In genomic region chr16:2152695-2153506, GRCh38 we compare ENCODE assay signal across 8 cellular contexts. TPM values are rescaled to one million over a fixed set of nuclear protein-coding genes. Genes with fewer than 3 reads are reported as not detected.
DNase-seq lines count a peak whose midpoint lies in the region; ATAC-seq and TF ChIP-seq lines count a peak whose summit lies in the region.

No MANE protein-coding gene starts in this region.

- H3K27me3 Mint-ChIP-seq in WTC11 (ENCODE audit: low read depth): no peaks in the 10 kb centered on the region; the same call in 1 of the 2 replicates

- H3K9me3 ChIP-seq in BLaER1: no peaks in the 10 kb centered on the region
- no peaks in the 10 kb centered on the region for H3K9me3 ChIP-seq in skeletal muscle tissue (ENCODE audit: control insufficient read depth in 3 of 3, low read length in 3 of 3)

- peak; percentile 32 for DNase-seq in HCEC 1CT
- no peak for DNase-seq in WTC11 (ENCODE audit: low spot score)
- no peak for DNase-seq in fibroblast of the aortic adventitia (ENCODE audit: low read depth)
- no peak for DNase-seq in NOMO-1 (lab: John Stamatoyannopoulos, UW; ENCODE audit: unreplicated experiment in 2 of 2)
- no peak for DNase-seq in NK-92 (lab: John Stamatoyannopoulos, UW; ENCODE audit: unreplicated experiment)
- DNase-seq in hypothalamus (lab: John Stamatoyannopoulos, UW): no peak

- TF ChIP-seq CTCF in WTC11 (IDR thresholded peaks at IDR 0.05): no peak
- no peak for TF ChIP-seq CTCF in fibroblast of the aortic adventitia (IDR thresholded peaks at IDR 0.05; ENCODE audit: insufficient read depth, low read length)

- CTCF ChIA-PET in WTC11 (lab: Charles Lee): interaction anchor here (0.8 to 5.7 kb wide), 5 partner anchors 12 to 149 kb away, joined by 3 to 43 read pairs (median 4); no protein-coding TSS in a partner anchor

- H3K27ac ChIP-seq in BLaER1: peak overlapping the region; percentile 94
- peak overlapping the region; percentile 80 for H3K27ac ChIP-seq in skeletal muscle tissue (ENCODE audit: low read depth, low read length)

- H3K9ac ChIP-seq in BLaER1 (peak overlapping the region; percentile 99), skeletal muscle tissue (ENCODE audit: low read depth in 1 of 3, low read length in 3 of 3) (peak overlapping the region; percentile 78 to 98 (median 98))

- peaks cover 93% of the 10 kb centered on the region for H4K20me1 ChIP-seq in BLaER1

- POLR2A ChIA-PET in WTC11 (lab: Charles Lee): interaction anchor here (0.6 to 1.7 kb wide), 6 partner anchors 13 to 192 kb away, joined by 3 to 7 read pairs (median 4); no protein-coding TSS in a partner anchor

- ATAC-seq in WTC11: no peak

- H3K4me1 ChIP-seq in BLaER1: peaks cover 67% of the 10 kb centered on the region
- H3K4me1 ChIP-seq in skeletal muscle tissue (ENCODE audit: control insufficient read depth in 3 of 3, insufficient read depth in 3 of 3, low read length in 3 of 3): peaks cover 72 to 90% (median 87%) of the 10 kb centered on the region in 3 donors

- H3K4me3 Mint-ChIP-seq in WTC11: peak overlapping the region; percentile 97

- H3K4me3 ChIP-seq in BLaER1: peak overlapping the region; percentile 90
- peak overlapping the region; percentile 98 for H3K4me3 ChIP-seq in fibroblast of the aortic adventitia (ENCODE audit: low read depth, low read length)
- H3K4me3 ChIP-seq in skeletal muscle tissue (ENCODE audit: low read length in 3 of 3): peak overlapping the region; percentile 94 to 98 (median 97)

- H3K27me3 ChIP-seq in BLaER1 (no peaks in the 10 kb centered on the region), skeletal muscle tissue (ENCODE audit: control insufficient read depth in 3 of 3, insufficient read depth in 3 of 3, low read length in 3 of 3) (no peaks in the 10 kb centered on the region)

- H3K4me2 ChIP-seq in BLaER1: peak overlapping the region; percentile 100

- peaks cover 48% of the 10 kb centered on the region for H3K4me1 Mint-ChIP-seq in WTC11

- H3K36me3 ChIP-seq in BLaER1 (peaks cover 38% of the 10 kb centered on the region), skeletal muscle tissue (ENCODE audit: control insufficient read depth in 3 of 3, insufficient read depth in 3 of 3, low read length in 3 of 3) (peaks cover 4 to 10% (median 9%) of the 10 kb centered on the region in 3 donors)

- H3K9me3 Mint-ChIP-seq in WTC11: no peaks in the 10 kb centered on the region

- H3K27ac Mint-ChIP-seq in WTC11: peak overlapping the region; percentile 88

- H3K36me3 Mint-ChIP-seq in WTC11: peaks cover 35% of the 10 kb centered on the region

TF ChIP-seq in WTC11, 78 proteins besides CTCF, POLR2A, EP300 and RAD21 (continues in another document):
- no peak for TF ChIP-seq MYBL2 (CRISPR knock-in tag; IDR thresholded peaks at IDR 0.05)
- 0 out of 2 replicates have a peak, but pooled peaks have one; percentile 71 for TF ChIP-seq E2F1 (CRISPR knock-in tag; IDR thresholded peaks at IDR 0.05)
- TF ChIP-seq USF1 (CRISPR knock-in tag; IDR thresholded peaks at IDR 0.05): peak; percentile 59; the same call in 1 of the 2 replicates
- TF ChIP-seq SOX15 (CRISPR knock-in tag; IDR thresholded peaks at IDR 0.05): no peak
- TF ChIP-seq GTF2I (CRISPR knock-in tag; conservative IDR thresholded peaks at IDR 0.05): no peak
- no peak for TF ChIP-seq SMAD3 (CRISPR knock-in tag; IDR thresholded peaks at IDR 0.05; ENCODE audit: borderline replicate concordance)
- TF ChIP-seq ZNF425 (CRISPR knock-in tag; conservative IDR thresholded peaks at IDR 0.05): peak; percentile 77; the same call in 1 of the 2 replicates
- no peak for TF ChIP-seq JAZF1 (CRISPR knock-in tag; IDR thresholded peaks at IDR 0.05)
- no peak for TF ChIP-seq RELA (CRISPR knock-in tag; IDR thresholded peaks at IDR 0.05; ENCODE audit: borderline replicate concordance)
- no peak for TF ChIP-seq MXD4 (CRISPR knock-in tag; IDR thresholded peaks at IDR 0.05; ENCODE audit: borderline replicate concordance)
- no peak for TF ChIP-seq NR3C1 (CRISPR knock-in tag; conservative IDR thresholded peaks at IDR 0.05; ENCODE audit: low read depth)
- TF ChIP-seq ETV6 (CRISPR knock-in tag; IDR thresholded peaks at IDR 0.05): 0 out of 2 replicates have a peak, but pooled peaks have one; percentile 72
- no peak for TF ChIP-seq FOXJ3 (CRISPR knock-in tag; IDR thresholded peaks at IDR 0.05; ENCODE audit: borderline replicate concordance)
- TF ChIP-seq USF2 (CRISPR knock-in tag; IDR thresholded peaks at IDR 0.05): no peak

RNA-seq across cellular contexts. Expression of gene TRAF7, which starts 2.7 kb away (rescaled TPM):
- 148 to 159 TPM (median 152 TPM) in 3 replicates for total RNA-seq in WTC11 (2021)
- 64.3 and 91.0 TPM in 2 replicates for total RNA-seq in fibroblast of the aortic adventitia (ENCODE audit: low replicate concordance)
- total RNA-seq in skeletal muscle tissue: 24.0 TPM

RNA-seq across cellular contexts. Expression of gene RAB26, which starts 4.5 kb away (rescaled TPM):
- total RNA-seq in WTC11 (2021): 6.2 to 7.3 TPM (median 6.9 TPM) in 3 replicates
- 0.27 and 3.6 TPM in 2 replicates for total RNA-seq in fibroblast of the aortic adventitia (ENCODE audit: low replicate concordance)
- not detected for total RNA-seq in skeletal muscle tissue

RNA-seq across cellular contexts. Expression of gene PKD1, which starts 17.2 kb away (rescaled TPM):
- total RNA-seq in WTC11 (2021): 96.8 to 102 TPM (median 98.9 TPM) in 3 replicates
- total RNA-seq in fibroblast of the aortic adventitia (ENCODE audit: low replicate concordance): 118 and 166 TPM in 2 replicates
- 88.7 TPM for total RNA-seq in skeletal muscle tissue

RNA-seq across cellular contexts. Expression of gene CASKIN1, which starts 43.5 kb away (rescaled TPM):
- total RNA-seq in WTC11 (2021) (9.4 to 15.7 TPM (median 11.3 TPM) in 3 replicates), fibroblast of the aortic adventitia (ENCODE audit: low replicate concordance) (0.18 TPM in 1 of 2 replicates, not detected in the other), skeletal muscle tissue (0.52 TPM)

RNA-seq across cellular contexts. Expression of gene MLST8, which starts 52.4 kb away (rescaled TPM):
- total RNA-seq in WTC11 (2021) (71.6 to 76.1 TPM (median 75.9 TPM) in 3 replicates), fibroblast of the aortic adventitia (ENCODE audit: low replicate concordance) (27.4 and 30.8 TPM in 2 replicates), skeletal muscle tissue (7.8 TPM)
